Comparison of ENCODE assay signal across 8 cellular contexts in the genomic region with DNA sequence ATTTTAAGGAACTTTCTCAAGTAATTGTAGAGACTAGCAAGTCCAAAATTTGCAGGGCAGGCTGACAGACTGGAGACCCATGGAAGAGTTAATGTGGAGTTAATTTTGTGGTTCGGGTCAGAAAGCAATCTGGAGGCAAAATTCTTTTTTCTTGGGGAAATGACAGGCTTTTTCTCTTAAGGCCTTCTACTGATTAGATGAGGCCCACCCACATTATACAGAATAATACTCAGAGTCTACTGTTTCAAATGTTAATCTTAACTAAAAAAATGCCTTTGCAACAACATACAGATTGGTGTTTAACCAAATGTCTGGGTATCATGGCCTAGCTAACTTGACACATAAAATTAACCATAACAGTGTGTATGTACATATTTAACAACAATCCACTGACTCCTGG.
"Had no signal": no experiment of that assay in that cellular context is flagged by ENCODE, and none has a peak within 500 bp of the region (broad histone marks: within the 10 kb centered on the region; RNA-seq: fewer than 3 reads in every experiment).

No MANE protein-coding gene starts in this region.

- FAIRE-seq: HepG2 had no signal

- H3K4me1 Mint-ChIP-seq: IgD-negative memory B cell had no signal

- H3K4me1 ChIP-seq: HAP-1 had no signal

- H2AFZ ChIP-seq: GM23248 had no signal

- H3K27ac ChIP-seq: GM23248, HL-60 had no signal

- H3K9me3 ChIP-seq: HAP-1 had no signal

- DNase-seq: GM23248, GOT3, H7, KG1 had no signal

- H3K9me3 Mint-ChIP-seq: IgD-negative memory B cell had no signal

- H3K4me3 Mint-ChIP-seq: IgD-negative memory B cell had no signal

- H3K27me3 Mint-ChIP-seq: IgD-negative memory B cell had no signal

- H3K9ac ChIP-seq: GM23248 had no signal

- H3K36me3 Mint-ChIP-seq: IgD-negative memory B cell had no signal

- H3K4me3 ChIP-seq: GM23248, HAP-1 had no signal
